Comparison of ENCODE assay signal across 1 cellular context in genomic region chr6:26124550-26125014, GRCh38.
A peak's percentile ranks its signal among the peaks of the same experiment; 100 is the strongest.
TF ChIP-seq lines count a peak whose summit lies in the region.

No MANE protein-coding gene starts in this region.

TF ChIP-seq in K562, 482 proteins besides CTCF, POLR2A, EP300 and RAD21 (continued from another document):
- TF ChIP-seq FOXM1 (IDR thresholded peaks at IDR 0.05; ENCODE audit: low read depth), result no peak
- TF ChIP-seq FOXM1 (CRISPR knock-in tag; IDR thresholded peaks at IDR 0.05; ENCODE audit: low read depth), result 0 out of 2 replicates have a peak, but pooled peaks have one; percentile 77
- TF ChIP-seq CHD1 (IDR thresholded peaks at IDR 0.05; ENCODE audit: low read length), result peak; percentile 28
- peak; percentile 35; the same call in 1 of the 2 replicates for TF ChIP-seq RFX7 (CRISPR knock-in tag; IDR thresholded peaks at IDR 0.05)
